ENCODE assay signal across 35 cellular contexts in the genomic region with DNA sequence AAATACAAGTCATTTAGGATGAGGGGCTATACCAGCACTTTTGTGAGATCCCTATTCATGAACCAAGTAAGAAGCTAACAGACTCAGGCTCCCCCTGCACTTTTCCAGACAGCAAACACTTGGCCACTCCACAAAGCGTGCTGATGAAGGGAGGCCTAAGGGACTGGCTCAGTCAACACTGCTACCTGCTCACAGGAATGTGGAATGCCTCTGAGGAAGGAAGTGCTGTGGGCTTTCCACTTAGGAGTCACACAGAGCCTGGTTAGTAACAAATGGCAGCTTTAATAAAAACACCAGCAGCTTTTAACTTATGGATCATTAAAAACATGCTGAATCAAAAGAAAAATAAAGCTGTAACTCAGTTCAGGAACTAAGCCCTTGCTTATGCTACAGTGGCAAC. TPM values are rescaled to one million over a fixed set of nuclear protein-coding genes. Genes with fewer than 3 reads are reported as not detected.
"Had no signal": no experiment of that assay in that cellular context is flagged by ENCODE, and none has a peak within 500 bp of the region (broad histone marks: within the 10 kb centered on the region; RNA-seq: fewer than 3 reads in every experiment).

No MANE protein-coding gene starts in this region.

- H3K4me3 ChIP-seq: PC-9 had no signal

- H3K27ac Mint-ChIP-seq: activated CD4-positive, alpha-beta T cell treated with anti-CD3 and anti-CD28 coated beads, Interleukin-2, amount 10 ng/mL, durations not matched to agents 24 days and 14 days; activated CD8-positive, alpha-beta T cell treated with anti-CD3 and anti-CD28 coated beads for 36 hours; activated naive CD4-positive, alpha-beta T cell treated with anti-CD3 and anti-CD28 coated beads, Interleukin-2, amount 10 ng/mL, durations not matched to agents 7 days and 5 days; activated naive CD8-positive, alpha-beta T cell; activated naive CD8-positive, alpha-beta T cell treated with anti-CD3 and anti-CD28 coated beads, Interleukin-2, amount 50 U/mL, for 24 hours; activated T-cell treated with anti-CD3 and anti-CD28 coated beads, Interleukin-2, amount 50 U/mL, for 24 hours; activated T-helper 1 cell treated with anti-CD3 and anti-CD28 coated beads, Interleukin-12 subunit alpha, Interleukin-12 subunit beta, Interleukin-2, Interleukin-4 antibody, amounts not matched to agents 30 ng/mL and 10 ng/mL and 1 ng/mL, durations not matched to agents 14 hours and 24 hours and 36 hours; brain; T-cell had no signal

- H3K4me3 Mint-ChIP-seq: activated CD4-positive, alpha-beta T cell treated with anti-CD3 and anti-CD28 coated beads, Interleukin-2, amount 10 ng/mL, durations not matched to agents 24 days and 14 days; activated CD8-positive, alpha-beta T cell treated with anti-CD3 and anti-CD28 coated beads for 36 hours; activated naive CD4-positive, alpha-beta T cell treated with anti-CD3 and anti-CD28 coated beads, Interleukin-2, amount 10 ng/mL, durations not matched to agents 7 days and 5 days; activated naive CD8-positive, alpha-beta T cell; activated naive CD8-positive, alpha-beta T cell treated with anti-CD3 and anti-CD28 coated beads, Interleukin-2, amount 50 U/mL, for 24 hours; activated T-cell treated with anti-CD3 and anti-CD28 coated beads, Interleukin-2, amount 50 U/mL, for 24 hours; activated T-helper 1 cell treated with anti-CD3 and anti-CD28 coated beads, Interleukin-12 subunit alpha, Interleukin-12 subunit beta, Interleukin-2, Interleukin-4 antibody, amounts not matched to agents 30 ng/mL and 10 ng/mL and 1 ng/mL, durations not matched to agents 14 hours and 24 hours and 36 hours; brain; T-cell had no signal

- H3K27ac ChIP-seq: KMS-11, PC-9, RWPE1 had no signal

- ATAC-seq: activated CD8-positive, alpha-beta T cell treated with anti-CD3 and anti-CD28 coated beads for 36 hours; activated naive CD8-positive, alpha-beta T cell treated with anti-CD3 and anti-CD28 coated beads, Interleukin-2, amount 50 U/mL, for 24 hours; Right ventricle myocardium inferior; SK-N-SH treated with all-trans-retinoic acid at 6 μM for 48 hours; T-cell had no signal

- H3K9me3 Mint-ChIP-seq: activated CD8-positive, alpha-beta T cell treated with anti-CD3 and anti-CD28 coated beads for 36 hours; activated naive CD4-positive, alpha-beta T cell treated with anti-CD3 and anti-CD28 coated beads, Interleukin-2, amount 10 ng/mL, durations not matched to agents 7 days and 5 days; activated naive CD8-positive, alpha-beta T cell treated with anti-CD3 and anti-CD28 coated beads, Interleukin-2, amount 50 U/mL, for 24 hours; activated T-cell treated with anti-CD3 and anti-CD28 coated beads, Interleukin-2, amount 50 U/mL, for 24 hours; activated T-helper 1 cell treated with anti-CD3 and anti-CD28 coated beads, Interleukin-12 subunit alpha, Interleukin-12 subunit beta, Interleukin-2, Interleukin-4 antibody, amounts not matched to agents 30 ng/mL and 10 ng/mL and 1 ng/mL, durations not matched to agents 14 hours and 24 hours and 36 hours; brain; T-cell had no signal

- H3K27me3 Mint-ChIP-seq: activated CD4-positive, alpha-beta T cell treated with anti-CD3 and anti-CD28 coated beads, Interleukin-2, amount 10 ng/mL, durations not matched to agents 24 days and 14 days; activated CD8-positive, alpha-beta T cell treated with anti-CD3 and anti-CD28 coated beads for 36 hours; activated naive CD4-positive, alpha-beta T cell treated with anti-CD3 and anti-CD28 coated beads, Interleukin-2, amount 10 ng/mL, durations not matched to agents 7 days and 5 days; activated naive CD8-positive, alpha-beta T cell; activated naive CD8-positive, alpha-beta T cell treated with anti-CD3 and anti-CD28 coated beads, Interleukin-2, amount 50 U/mL, for 24 hours; activated T-cell treated with anti-CD3 and anti-CD28 coated beads, Interleukin-2, amount 50 U/mL, for 24 hours; brain; T-cell had no signal

- H3K4me1 Mint-ChIP-seq: activated naive CD8-positive, alpha-beta T cell treated with anti-CD3 and anti-CD28 coated beads, Interleukin-2, amount 50 U/mL, for 24 hours; T-cell had no signal

- DNase-seq: activated CD4-positive, alpha-beta T cell treated with anti-CD3 and anti-CD28 coated beads, Interleukin-2, amount 10 ng/mL, durations not matched to agents 24 days and 14 days; activated CD4-positive, alpha-beta T cell treated with anti-CD3 and anti-CD28 coated beads, Interleukin-2, amount 50 U/mL, for 4 hours; activated CD8-positive, alpha-beta T cell treated with anti-CD3 and anti-CD28 coated beads for 36 hours; activated gamma-delta T cell treated with Interleukin-2 at 50 U/mL for 16 hours; activated naive CD4-positive, alpha-beta T cell treated with anti-CD3 and anti-CD28 coated beads, Interleukin-2, amount 10 ng/mL, durations not matched to agents 7 days and 5 days; activated naive CD8-positive, alpha-beta T cell treated with anti-CD3 and anti-CD28 coated beads, Interleukin-2, amount 50 U/mL, for 24 hours; activated T-cell treated with anti-CD3 and anti-CD28 coated beads, Interleukin-2, amount 50 U/mL, for 24 hours; anterior cingulate cortex; caudate nucleus; MM.1S; MV-4-11; NCI-H1092; NCI-H1436 treated with DMSO at 0.1 percent for 48 hours; NCI-H1694 treated with DMSO at 0.1 percent for 48 hours; NCI-H2029; NCI-H510A; NCI-H526; NCI-H748 treated with DMSO at 0.1 percent for 48 hours; NK-92 treated with Interleukin-12 subunit alpha and Interleukin-12 subunit beta, amount 100 ng/mL, for 24 hours; PC-9; SIG-M5; T-cell; T-helper 2 cell; T-helper 9 cell had no signal

RNA-seq across cellular contexts. Expression of a gene that starts 32.4 kb away (rescaled TPM):
- total RNA-seq: activated CD8-positive, alpha-beta memory T cell treated with anti-CD3 and anti-CD28 coated beads for 36 hours; activated CD8-positive, alpha-beta T cell treated with anti-CD3 and anti-CD28 coated beads for 36 hours; activated T-helper 1 cell treated with anti-CD3 and anti-CD28 coated beads, Interleukin-12 subunit alpha, Interleukin-12 subunit beta, Interleukin-2, Interleukin-4 antibody, amounts not matched to agents 30 ng/mL and 10 ng/mL and 1 ng/mL, durations not matched to agents 14 hours and 24 hours and 36 hours; bronchial epithelial cell; LHCN-M2; PC-9; Right ventricle myocardium inferior; SK-MEL-5 had no signal
